ENCODE assay signal across 8 cellular contexts in the genomic region with DNA sequence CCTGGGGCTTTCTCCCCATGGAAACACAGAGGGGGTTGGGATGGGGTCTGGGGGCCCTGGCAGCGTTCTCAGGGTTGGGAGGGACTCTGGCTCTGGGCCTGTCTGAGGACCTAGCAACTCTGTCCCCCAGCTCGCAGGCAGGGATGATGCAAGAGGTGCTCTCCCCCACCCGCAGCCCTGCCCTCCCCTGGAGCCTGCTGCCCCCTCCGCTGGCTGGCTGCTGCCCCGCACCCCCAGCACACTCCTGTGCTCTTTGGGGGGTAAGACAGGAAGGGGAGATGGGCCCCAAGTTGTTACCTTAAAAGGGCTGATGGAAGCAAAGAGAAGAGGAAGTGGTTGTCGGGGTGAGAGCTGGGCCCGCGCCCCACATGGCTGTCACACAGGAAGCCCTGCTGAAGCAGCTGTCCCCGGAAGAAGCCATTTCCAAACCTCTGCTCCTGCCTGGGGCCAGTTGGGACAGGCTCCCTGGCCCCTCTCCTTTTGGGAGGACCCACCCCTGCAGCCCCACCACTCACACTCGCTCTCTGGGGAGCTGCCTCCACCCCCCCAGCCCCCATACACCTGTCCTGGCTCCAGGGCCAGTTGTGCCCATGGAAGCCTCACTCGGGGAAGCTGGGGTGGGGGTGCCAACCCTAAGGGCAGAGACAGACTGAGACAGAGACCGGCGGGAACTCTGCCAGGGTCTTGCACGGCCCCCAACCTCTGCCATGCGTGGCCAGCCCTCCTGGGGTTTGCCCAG. TPM values are rescaled to one million over a fixed set of nuclear protein-coding genes. Genes with fewer than 3 reads are reported as not detected.
DNase-seq lines count a peak whose midpoint lies in the region; ATAC-seq, FAIRE-seq and TF ChIP-seq lines count a peak whose summit lies in the region.

No MANE protein-coding gene starts in this region.

- H3K36me3 ChIP-seq in esophagus (ENCODE audit: control insufficient read depth in 2 of 2, insufficient read depth in 2 of 2, low read length in 1 of 2) (peaks cover 0 to 3% of the 10 kb centered on the region in 2 donors), BE2C (no peaks in the 10 kb centered on the region)

- WGBS in esophagus, 2 donors = 68 to 71% methylated on average over 15 of the region's 15 CpGs

- peak overlapping the region; percentile 43 to 96 for H3K27ac ChIP-seq in esophagus (ENCODE audit: low read depth in 2 of 2, low read length in 1 of 2)

- DNase-seq in GDM1 (lab: John Stamatoyannopoulos, UW) (peak; percentile 22), AG08396 (ENCODE audit: low spot score) (no peak), BE2C (no peak), H54 (ENCODE audit: insufficient read length, low spot score) (no peak)
- DNase-seq in activated CD4-positive, alpha-beta T cell treated with anti-CD3 and anti-CD28 coated beads, Interleukin-2, amount 50 U/mL, for 1 hour = peak; percentile 76
- DNase-seq in stimulated activated CD4-positive, alpha-beta T cell treated with anti-CD3 and anti-CD28 coated beads, Interleukin-1b, Interleukin-23, amount 100 ng/mL, for 24 hours (ENCODE audit: low read depth in 4 of 4, low spot score in 1 of 4) = peak; percentile 33 to 75 (median 52)

- TF ChIP-seq POLR2A in H54 (IDR thresholded peaks at IDR 0.05; ENCODE audit: low read depth, low read length) = no peak

- H3K4me3 ChIP-seq in esophagus (ENCODE audit: low read depth in 1 of 2, low read length in 2 of 2) (peak overlapping the region in 1 of 2 donors; percentile 56), BE2C (ENCODE audit: low read depth, low read length) (no peak overlapping the region)

- H3K4me1 ChIP-seq in esophagus (ENCODE audit: control insufficient read depth in 2 of 2, insufficient read depth in 2 of 2, low read length in 1 of 2) (peaks cover 0 to 6% of the 10 kb centered on the region in 2 donors), BE2C (peaks cover 6% of the 10 kb centered on the region; the same call in 1 of the 2 replicates)

- FAIRE-seq in H54 (lab: Jason Lieb, UNC) = no peak

- H3K9me3 ChIP-seq in esophagus (ENCODE audit: control insufficient read depth in 2 of 2, insufficient read depth in 1 of 2, low read depth in 1 of 2, low read length in 1 of 2) (no peaks in the 10 kb centered on the region), BE2C (no peaks in the 10 kb centered on the region)

- no peak for TF ChIP-seq CTCF in BE2C (IDR thresholded peaks at IDR 0.05; ENCODE audit: low read depth, low read length)

- ATAC-seq in HG03342 (IDR thresholded peaks at IDR 0.05; ENCODE audit: unreplicated experiment) = peak; percentile 40

- H3K27me3 ChIP-seq in esophagus (ENCODE audit: control insufficient read depth in 1 of 2, insufficient read depth in 2 of 2, low read length in 2 of 2) (no peaks in the 10 kb centered on the region), BE2C (no peaks in the 10 kb centered on the region)

RNA-seq across cellular contexts. Expression of a gene that starts 2.5 kb away (rescaled TPM):
- polyA plus RNA-seq in esophagus = 10 to 100 TPM; 18.0 to 18.4 TPM
- polyA plus RNA-seq in BE2C (2012; ENCODE audit: insufficient read depth, insufficient read length, low read depth) = 11.9 TPM

RNA-seq across cellular contexts. Expression of a gene that starts 7.6 kb away (rescaled TPM):
- 100 to 1,000 TPM; 195 to 283 TPM for polyA plus RNA-seq in esophagus
- polyA plus RNA-seq in BE2C (2012; ENCODE audit: insufficient read depth, insufficient read length, low read depth) = 827 TPM

RNA-seq across cellular contexts. Expression of a gene that starts 7.8 kb away (rescaled TPM):
- 10 to 100 TPM; 44.9 to 48.2 TPM for polyA plus RNA-seq in esophagus
- polyA plus RNA-seq in BE2C (2012; ENCODE audit: insufficient read depth, insufficient read length, low read depth) = 82.5 TPM

RNA-seq across cellular contexts. Expression of a gene that starts 13.2 kb away (rescaled TPM):
- polyA plus RNA-seq in esophagus = 10 to 100 TPM; 10.0 to 39.0 TPM
- polyA plus RNA-seq in BE2C (2012; ENCODE audit: insufficient read depth, insufficient read length, low read depth) = 3.2 TPM

Comparison
In these comparisons a context has a peak if more than half of its experiments do, and no peak if none do; other contexts are left out.
1. DNase-seq: peak in GDM1 (single experiment), activated CD4-positive, alpha-beta T cell treated with anti-CD3 and anti-CD28 coated beads, Interleukin-2, amount 50 U/mL, for 1 hour (single experiment) and stimulated activated CD4-positive, alpha-beta T cell treated with anti-CD3 and anti-CD28 coated beads, Interleukin-1b, Interleukin-23, amount 100 ng/mL, for 24 hours (4 of 4); none in AG08396 (single experiment), BE2C (single experiment) and H54 (single experiment).